Comparison of ENCODE assay signal across 10 cellular contexts in genomic region chr6:99563056-99563723, GRCh38. TPM values are rescaled to one million over a fixed set of nuclear protein-coding genes. Genes with fewer than 3 reads are reported as not detected.
"Had no signal": no experiment of that assay in that cellular context is flagged by ENCODE, and none has a peak within 500 bp of the region (broad histone marks: within the 10 kb centered on the region; RNA-seq: fewer than 3 reads in every experiment).

No MANE protein-coding gene starts in this region.

- H3K9me3 Mint-ChIP-seq: activated CD4-positive, alpha-beta memory T cell treated with anti-CD3 and anti-CD28 coated beads, Interleukin-2, amount 10 ng/mL, durations not matched to agents 7 days and 5 days; effector memory CD8-positive, alpha-beta T cell; immature natural killer cell; nephron had no signal

- H3K4me3 Mint-ChIP-seq: activated CD4-positive, alpha-beta memory T cell treated with anti-CD3 and anti-CD28 coated beads, Interleukin-2, amount 10 ng/mL, durations not matched to agents 7 days and 5 days; effector memory CD8-positive, alpha-beta T cell; immature natural killer cell; nephron had no signal

- H3K27me3 Mint-ChIP-seq: activated CD4-positive, alpha-beta memory T cell treated with anti-CD3 and anti-CD28 coated beads, Interleukin-2, amount 10 ng/mL, durations not matched to agents 7 days and 5 days; effector memory CD8-positive, alpha-beta T cell had no signal

- DNase-seq: activated CD4-positive, alpha-beta memory T cell treated with anti-CD3 and anti-CD28 coated beads, Interleukin-2, amount 10 ng/mL, durations not matched to agents 7 days and 5 days; activated CD8-positive, alpha-beta memory T cell treated with anti-CD3 and anti-CD28 coated beads, Interleukin-2, amount 50 U/mL, for 4 hours; effector memory CD8-positive, alpha-beta T cell; glutamatergic neuron; immature natural killer cell; left colon had no signal

- H3K27ac Mint-ChIP-seq: activated CD4-positive, alpha-beta memory T cell treated with anti-CD3 and anti-CD28 coated beads, Interleukin-2, amount 10 ng/mL, durations not matched to agents 7 days and 5 days; immature natural killer cell; nephron had no signal

- ATAC-seq: effector memory CD8-positive, alpha-beta T cell; left colon had no signal

RNA-seq across cellular contexts. Expression of gene PRDM13, which starts 43.4 kb away (rescaled TPM):
- total RNA-seq: activated CD4-positive, alpha-beta memory T cell treated with anti-CD3 and anti-CD28 coated beads, Interleukin-2, amount 10 ng/mL, durations not matched to agents 7 days and 5 days; left colon; omental fat pad; pulmonary artery endothelial cell; skeletal muscle tissue had no signal
- polyA plus RNA-seq: immature natural killer cell had no signal
